20 cellular contexts compared by ENCODE assay signal in the genomic region with DNA sequence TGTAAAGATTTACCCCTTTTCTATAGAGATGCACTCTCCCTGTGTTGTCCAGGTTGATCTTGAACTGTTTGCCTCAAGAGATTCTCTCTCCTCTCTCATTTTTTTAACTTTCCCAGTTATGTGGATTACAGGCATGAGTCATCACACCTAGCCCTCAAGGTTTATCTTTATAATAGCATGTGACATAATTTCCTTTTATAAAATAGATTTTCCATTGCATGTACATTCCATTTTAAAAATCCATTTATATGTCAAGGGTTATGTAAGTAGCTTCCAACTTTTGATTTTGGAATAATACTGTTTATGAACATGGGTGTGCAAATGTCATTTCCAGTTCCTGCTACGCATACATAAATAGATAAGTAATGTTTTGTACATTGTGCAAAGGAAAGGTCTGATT. TPM values are rescaled to one million over a fixed set of nuclear protein-coding genes. Genes with fewer than 3 reads are reported as not detected.
DNase-seq lines count a peak whose midpoint lies in the region; ATAC-seq and TF ChIP-seq lines count a peak whose summit lies in the region.
"Had no signal": no experiment of that assay in that cellular context is flagged by ENCODE, and none has a peak within 500 bp of the region (broad histone marks: within the 10 kb centered on the region; RNA-seq: fewer than 3 reads in every experiment).

No MANE protein-coding gene starts in this region.

- no peak overlapping the region for H3K4me3 ChIP-seq in epithelial cell of esophagus (ENCODE audit: low read length)
- H3K4me3 ChIP-seq: heart right ventricle, tibial nerve had no signal

- no peak overlapping the region for H3K4me3 Mint-ChIP-seq in endothelial cell (ENCODE audit: unreplicated experiment)
- H3K4me3 Mint-ChIP-seq: activated CD4-positive, alpha-beta T cell treated with anti-CD3 and anti-CD28 coated beads, Interleukin-2, amount 10 ng/mL, durations not matched to agents 7 days and 5 days; mesothelial cell of epicardium had no signal

- no peaks in the 10 kb centered on the region for H3K27me3 Mint-ChIP-seq in endothelial cell (ENCODE audit: unreplicated experiment)
- H3K27me3 Mint-ChIP-seq: activated CD4-positive, alpha-beta T cell treated with anti-CD3 and anti-CD28 coated beads, Interleukin-2, amount 10 ng/mL, durations not matched to agents 7 days and 5 days had no signal

- TF ChIP-seq CTCF in epithelial cell of esophagus (IDR thresholded peaks at IDR 0.05; ENCODE audit: insufficient read depth, low read depth, low read length, missing control alignments) (no peak), endothelial cell (IDR thresholded peaks at IDR 0.05; ENCODE audit: unreplicated experiment) (no peak)

- H3K9me3 Mint-ChIP-seq in endothelial cell (ENCODE audit: unreplicated experiment) = peaks cover 3% of the 10 kb centered on the region

- H3K36me3 Mint-ChIP-seq in endothelial cell (ENCODE audit: low read depth, unreplicated experiment) = no peaks in the 10 kb centered on the region

- H3K4me1 Mint-ChIP-seq in endothelial cell (ENCODE audit: unreplicated experiment) = peaks cover 7% of the 10 kb centered on the region

- ATAC-seq in HG03571 (IDR thresholded peaks at IDR 0.05; ENCODE audit: unreplicated experiment) = no peak
- ATAC-seq: heart right ventricle had no signal

- DNase-seq in DMS53 (lab: John Stamatoyannopoulos, UW) = peak; percentile 47
- DNase-seq in DMS53 treated with DMSO at 0.1 percent for 48 hours (lab: John Stamatoyannopoulos, UW; ENCODE audit: unreplicated experiment) = no peak
- DNase-seq in RPMI7951 (ENCODE audit: low read depth) = peak; percentile 35
- DNase-seq in epithelial cell of esophagus (ENCODE audit: low read depth) = peak; percentile 54
- peak; percentile 37 for DNase-seq in putamen (ENCODE audit: low spot score)
- no peak for DNase-seq in nucleus accumbens (lab: John Stamatoyannopoulos, UW)
- no peak for DNase-seq in endothelial cell (ENCODE audit: low spot score)
- DNase-seq: activated CD4-positive, alpha-beta T cell treated with anti-CD3 and anti-CD28 coated beads, Interleukin-2, amount 10 ng/mL, durations not matched to agents 7 days and 5 days; activated naive CD4-positive, alpha-beta T cell treated with Interleukin-2 at 50 U/mL for 16 hours; C1 segment of cervical spinal cord; DMS153; heart right ventricle; NCI-H2029 treated with DMSO at 0.1 percent for 48 hours; NCI-H524 treated with DMSO at 0.1 percent for 48 hours; retina; stimulated activated CD4-positive, alpha-beta T cell treated with anti-CD3 and anti-CD28 coated beads, Interleukin-15, amount 100 ng/mL, for 24 hours; stimulated activated naive CD4-positive, alpha-beta T cell treated with Interleukin-2 at 50 U/mL for 16 hours had no signal

- H3K27ac Mint-ChIP-seq in endothelial cell (ENCODE audit: unreplicated experiment) = no peak overlapping the region
- H3K27ac Mint-ChIP-seq: activated CD4-positive, alpha-beta T cell treated with anti-CD3 and anti-CD28 coated beads, Interleukin-2, amount 10 ng/mL, durations not matched to agents 7 days and 5 days; mesothelial cell of epicardium had no signal

RNA-seq across cellular contexts. Expression of gene ZNF721, which starts 20.6 kb away (rescaled TPM):
- total RNA-seq in RPMI7951 (2014; rRNA removed; shearing (Covaris generic)) = 9.5 and 13.8 TPM in 2 replicates
- 32.5 TPM for total RNA-seq in endothelial cell (ENCODE audit: unreplicated experiment)

RNA-seq across cellular contexts. Expression of gene PIGG, which starts 20.6 kb away (rescaled TPM):
- 16.1 and 22.9 TPM in 2 replicates for total RNA-seq in RPMI7951 (2014; rRNA removed; shearing (Covaris generic))
- total RNA-seq in endothelial cell (ENCODE audit: unreplicated experiment) = 74.0 TPM

Comparison
In these comparisons a context has a peak if more than half of its experiments do, and no peak if none do; other contexts are left out.
1. DNase-seq: peak in DMS53 (single experiment), RPMI7951 (single experiment), epithelial cell of esophagus (single experiment) and putamen (single experiment); none in DMS53 treated with DMSO at 0.1 percent for 48 hours (single experiment), nucleus accumbens (0 of 56) and endothelial cell (single experiment).